In genomic region chr6:40733770-40734396, GRCh38 we compare ENCODE assay signal across 1 cellular context.
TF ChIP-seq lines count a peak whose summit lies in the region.

No MANE protein-coding gene starts in this region.

TF ChIP-seq in SK-N-SH, 30 proteins besides CTCF, POLR2A, EP300 and RAD21 (continued from another document):
- no peak for TF ChIP-seq ZBTB33 (IDR thresholded peaks at IDR 0.05; ENCODE audit: borderline replicate concordance, low read depth)
- no peak for TF ChIP-seq MXI1 (IDR thresholded peaks at IDR 0.05; ENCODE audit: low read depth, low read length)
- no peak for TF ChIP-seq EZH2phosphoT487 (IDR thresholded peaks at IDR 0.05; ENCODE audit: borderline replicate concordance, low read depth)
- TF ChIP-seq SIN3A (IDR thresholded peaks at IDR 0.05; ENCODE audit: borderline replicate concordance, low read depth, low read length): no peak
- no peak for TF ChIP-seq FOXM1 (IDR thresholded peaks at IDR 0.05; ENCODE audit: low read depth)
- TF ChIP-seq NFIC (IDR thresholded peaks at IDR 0.05; ENCODE audit: borderline replicate concordance): no peak
- TF ChIP-seq JUND (IDR thresholded peaks at IDR 0.05): no peak
- no peak for TF ChIP-seq MAX (IDR thresholded peaks at IDR 0.05; ENCODE audit: low read depth)
